ENCODE assay signal across 21 cellular contexts in genomic region chr11:79822771-79823170, GRCh38.
"Had no signal": no experiment of that assay in that cellular context is flagged by ENCODE, and none has a peak within 500 bp of the region (broad histone marks: within the 10 kb centered on the region; RNA-seq: fewer than 3 reads in every experiment).

No MANE protein-coding gene starts in this region.

- ATAC-seq: gastrocnemius medialis; heart right ventricle; left cardiac atrium; left lung; left ventricle myocardium superior; lower lobe of right lung; naive thymus-derived CD4-positive, alpha-beta T cell had no signal

- H3K4me3 ChIP-seq: coronary artery, dorsolateral prefrontal cortex, esophagus muscularis mucosa, gastrocnemius medialis, heart right ventricle, left lung, lower lobe of right lung had no signal

- H3K27ac ChIP-seq: coronary artery, dorsolateral prefrontal cortex, esophagus muscularis mucosa, gastrocnemius medialis, heart right ventricle, left lung, lower lobe of right lung had no signal

- H3K27me3 ChIP-seq: dorsolateral prefrontal cortex, esophagus muscularis mucosa, gastrocnemius medialis, heart right ventricle, left lung had no signal

- H3K4me1 ChIP-seq: esophagus muscularis mucosa, gastrocnemius medialis, heart right ventricle, left lung, lower lobe of right lung had no signal

- H3K36me3 ChIP-seq: esophagus muscularis mucosa, gastrocnemius medialis, heart right ventricle, left lung, lower lobe of right lung had no signal

- H3K9me3 ChIP-seq: gastrocnemius medialis, left lung, lower lobe of right lung had no signal

- DNase-seq: dermis blood vessel endothelial cell; dorsolateral prefrontal cortex; effector CD4-positive, alpha-beta T cell; effector memory CD4-positive, alpha-beta T cell; foreskin melanocyte; gastrocnemius medialis; glutamatergic neuron; head of caudate nucleus; heart right ventricle; hippocampal formation; immature natural killer cell; islet precursor cell; left cardiac atrium; left lung; left ventricle myocardium superior; lower lobe of right lung; mesendoderm; midbrain; naive thymus-derived CD4-positive, alpha-beta T cell had no signal
